9 cellular contexts compared by ENCODE assay signal in the genomic region with DNA sequence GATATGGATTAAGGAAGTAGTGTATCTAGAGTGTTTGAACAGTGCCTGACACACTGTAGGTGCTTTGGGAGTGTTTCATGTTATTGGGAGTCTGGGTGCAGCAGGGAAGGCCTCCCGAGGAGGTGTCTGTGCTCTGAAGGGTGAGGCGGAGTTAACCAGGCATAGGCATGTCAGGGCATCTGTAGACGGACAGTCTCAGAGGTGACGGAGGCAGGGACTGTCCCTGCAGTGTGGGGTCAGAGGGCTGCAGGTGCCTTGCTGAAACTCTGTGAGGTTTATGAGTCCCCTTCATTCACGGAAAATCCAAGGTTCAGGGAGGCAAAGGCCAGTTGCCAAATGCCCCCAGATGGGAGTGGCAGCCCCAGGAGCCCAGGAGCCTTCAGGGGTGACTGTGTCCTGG. TPM values are rescaled to one million over a fixed set of nuclear protein-coding genes. Genes with fewer than 3 reads are reported as not detected.
"Had no signal": no experiment of that assay in that cellular context is flagged by ENCODE, and none has a peak within 500 bp of the region (broad histone marks: within the 10 kb centered on the region; RNA-seq: fewer than 3 reads in every experiment).

No MANE protein-coding gene starts in this region.

RNA-seq across cellular contexts. Expression of gene LGALS9C, which starts 0.8 kb away (rescaled TPM):
- total RNA-seq: activated CD4-positive, alpha-beta T cell treated with anti-CD3 and anti-CD28 coated beads for 36 hours; activated CD4-positive, alpha-beta T cell treated with anti-CD3 and anti-CD28 coated beads, Interleukin-2, amount 10 ng/mL, durations not matched to agents 24 days and 14 days; activated CD8-positive, alpha-beta memory T cell treated with anti-CD3 and anti-CD28 coated beads for 36 hours; activated T-helper 1 cell treated with anti-CD3 and anti-CD28 coated beads, Interleukin-12 subunit alpha, Interleukin-12 subunit beta, Interleukin-2, Interleukin-4 antibody, amounts not matched to agents 30 ng/mL and 10 ng/mL and 1 ng/mL, durations not matched to agents 14 hours and 24 hours and 36 hours; ascending aorta; cardiac septum; cerebellum; endodermal cell; epithelial cell of proximal tubule had no signal
